Comparison of ENCODE assay signal across 19 cellular contexts in the genomic region with DNA sequence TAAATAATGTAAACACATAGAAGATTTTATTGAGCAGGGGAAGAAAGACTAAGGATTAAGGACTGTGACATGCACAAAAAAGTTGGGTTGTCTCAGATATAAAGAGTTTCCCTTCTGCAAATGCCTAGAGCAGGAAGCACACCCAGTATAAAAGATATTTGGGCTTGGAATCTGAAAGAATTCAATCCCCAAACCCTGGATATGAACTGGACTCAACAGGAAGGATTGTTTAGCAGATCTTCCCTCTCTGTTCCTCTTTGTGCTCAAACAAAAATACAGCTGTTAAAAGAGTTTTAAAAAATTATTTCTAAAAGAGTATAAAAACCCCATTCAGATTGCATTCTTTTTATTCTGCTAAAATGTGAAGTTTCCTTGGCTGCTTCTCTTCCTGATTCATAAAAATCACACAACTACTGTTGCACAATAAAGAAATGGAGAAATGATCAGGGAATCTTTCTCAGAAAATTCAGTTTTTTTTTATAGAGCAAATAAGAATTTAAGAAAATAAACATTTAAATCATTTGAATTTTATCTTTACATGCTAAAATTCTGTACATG.
A peak's percentile ranks its signal among the peaks of the same experiment; 100 is the strongest.
DNase-seq lines count a peak whose midpoint lies in the region; ATAC-seq and TF ChIP-seq lines count a peak whose summit lies in the region.
"Had no signal": no experiment of that assay in that cellular context is flagged by ENCODE, and none has a peak within 500 bp of the region (broad histone marks: within the 10 kb centered on the region; RNA-seq: fewer than 3 reads in every experiment).

No MANE protein-coding gene starts in this region.

- TF ChIP-seq EP300 in gastroesophageal sphincter (IDR thresholded peaks at IDR 0.05) = no peak

- no peaks in the 10 kb centered on the region for H3K27me3 Mint-ChIP-seq in MCF 10A (ENCODE audit: insufficient read depth, unreplicated experiment)
- H3K27me3 Mint-ChIP-seq in activated T-cell treated with anti-CD3 and anti-CD28 coated beads, Interleukin-2, amount 50 U/mL, for 4 hours (ENCODE audit: low read depth) = no peaks in the 10 kb centered on the region
- H3K27me3 Mint-ChIP-seq: activated T-helper 17 cell treated with anti-CD3 and anti-CD28 coated beads, Interleukin-2, amount 50 U/mL, for 72 hours; CD4-positive, CD25-positive, alpha-beta regulatory T cell had no signal

- peaks cover 35% of the 10 kb centered on the region for H3K36me3 Mint-ChIP-seq in MCF 10A (ENCODE audit: insufficient read depth, unreplicated experiment)
- peaks cover 13% of the 10 kb centered on the region for H3K36me3 Mint-ChIP-seq in activated T-cell treated with anti-CD3 and anti-CD28 coated beads, Interleukin-2, amount 50 U/mL, for 4 hours (ENCODE audit: insufficient read depth)

- no peak overlapping the region for H3K4me3 ChIP-seq in breast epithelium
- H3K4me3 ChIP-seq in brain microvascular endothelial cell (ENCODE audit: low read depth, low read length) = no peak overlapping the region
- H3K4me3 ChIP-seq in gastroesophageal sphincter = no peak overlapping the region
- H3K4me3 ChIP-seq in thoracic aorta = no peak overlapping the region
- H3K4me3 ChIP-seq: colonic mucosa, tibial nerve had no signal

- DNase-seq in MCF 10A (ENCODE audit: unreplicated experiment) (no peak), breast epithelium (ENCODE audit: low spot score in 2 of 2) (no peak), brain microvascular endothelial cell (no peak), thoracic aorta (ENCODE audit: low spot score) (no peak), DMS53 (lab: John Stamatoyannopoulos, UW) (no peak)
- no peak for DNase-seq in activated T-cell treated with anti-CD3 and anti-CD28 coated beads, Interleukin-2, amount 50 U/mL, for 4 hours
- DNase-seq: 8988T; activated CD4-positive, alpha-beta T cell treated with anti-CD3 and anti-CD28 coated beads, Interleukin-2, amount 50 U/mL, for 48 hours; amygdala; CD4-positive, CD25-positive, alpha-beta regulatory T cell; colonic mucosa; GOT3; NCI-H2081; NCI-H526 treated with DMSO at 0.1 percent for 48 hours; stimulated activated CD4-positive, alpha-beta T cell treated with anti-CD3 and anti-CD28 coated beads, Interleukin-4, amount 100 ng/mL, for 4 hours had no signal

- H3K9me3 ChIP-seq in breast epithelium (no peaks in the 10 kb centered on the region), gastroesophageal sphincter (no peaks in the 10 kb centered on the region), thoracic aorta (no peaks in the 10 kb centered on the region)
- H3K9me3 ChIP-seq: colonic mucosa, tibial nerve had no signal

- H3K27ac Mint-ChIP-seq in MCF 10A (ENCODE audit: low read depth, unreplicated experiment) = peak overlapping the region; percentile 35
- H3K27ac Mint-ChIP-seq: activated T-helper 17 cell treated with anti-CD3 and anti-CD28 coated beads, Interleukin-2, amount 50 U/mL, for 72 hours; CD4-positive, CD25-positive, alpha-beta regulatory T cell had no signal

- peaks cover 0 to 8% of the 10 kb centered on the region in 2 donors for H3K4me1 ChIP-seq in breast epithelium
- peaks cover 10 to 92% (median 28%) of the 10 kb centered on the region in 3 donors for H3K4me1 ChIP-seq in gastroesophageal sphincter
- peaks cover 60 to 94% of the 10 kb centered on the region in 2 donors for H3K4me1 ChIP-seq in thoracic aorta (ENCODE audit: control insufficient read depth in 1 of 2, low read depth in 2 of 2)

- no TSS peak for BruUV-seq in MCF 10A (replicated peaks; lab: Mats Ljungman, UMichigan)

- ATAC-seq in gastroesophageal sphincter (peak; percentile 42), thoracic aorta (ENCODE audit: insufficient number of reproducible peaks, low FRiP score, low read depth) (no peak), GM18498 (IDR thresholded peaks at IDR 0.05; ENCODE audit: unreplicated experiment) (no peak)
- ATAC-seq in activated T-cell treated with anti-CD3 and anti-CD28 coated beads, Interleukin-2, amount 50 U/mL, for 4 hours = no peak
- ATAC-seq: activated T-helper 17 cell treated with anti-CD3 and anti-CD28 coated beads, Interleukin-2, amount 50 U/mL, for 72 hours had no signal

- intact Hi-C loops in MCF 10A (cut with micrococcal nuclease) = no loop called here
- intact Hi-C loops in breast epithelium (cut with DNase I; ENCODE audit: low total_unique reads) = no loop called here

- POLR2A ChIA-PET in MCF 10A (lab: Yijun Ruan, JAX) = interaction anchor here (0.7 to 2.4 kb wide), 12 partner anchors 8 to 104 kb away, joined by 3 to 9 read pairs (median 3); no protein-coding TSS in a partner anchor

- H3K27ac ChIP-seq in breast epithelium (no peak overlapping the region), brain microvascular endothelial cell (peak overlapping the region; percentile 72), gastroesophageal sphincter (peak overlapping the region; percentile 38 to 42 (median 38)), thoracic aorta (peak overlapping the region; percentile 16 to 28)
- H3K27ac ChIP-seq: colonic mucosa had no signal

- CTCF ChIA-PET in MCF 10A (lab: Yijun Ruan, JAX) = no interaction called here

- TF ChIP-seq CTCF in MCF 10A (IDR thresholded peaks at IDR 0.05; ENCODE audit: unreplicated experiment) = no peak
- TF ChIP-seq CTCF in breast epithelium (IDR thresholded peaks at IDR 0.05) = no peak
- no peak for TF ChIP-seq CTCF in brain microvascular endothelial cell (IDR thresholded peaks at IDR 0.05; ENCODE audit: low read depth, low read length, missing control alignments)
- no peak for TF ChIP-seq CTCF in gastroesophageal sphincter (IDR thresholded peaks at IDR 0.05)
- no peak for TF ChIP-seq CTCF in thoracic aorta (IDR thresholded peaks at IDR 0.05)

- no peak for TF ChIP-seq POLR2A in breast epithelium (IDR thresholded peaks at IDR 0.05)
- no peak for TF ChIP-seq POLR2A in gastroesophageal sphincter (IDR thresholded peaks at IDR 0.05)

- H3K36me3 ChIP-seq in breast epithelium (no peaks in the 10 kb centered on the region), brain microvascular endothelial cell (replicated peaks) (peaks cover 13% of the 10 kb centered on the region), gastroesophageal sphincter (no peaks in the 10 kb centered on the region), thoracic aorta (no peaks in the 10 kb centered on the region)
- H3K36me3 ChIP-seq: colonic mucosa, tibial nerve had no signal

- H3K4me3 Mint-ChIP-seq in MCF 10A (ENCODE audit: unreplicated experiment) = no peak overlapping the region
- no peak overlapping the region for H3K4me3 Mint-ChIP-seq in activated T-cell treated with anti-CD3 and anti-CD28 coated beads, Interleukin-2, amount 50 U/mL, for 4 hours
- H3K4me3 Mint-ChIP-seq: activated T-helper 17 cell treated with anti-CD3 and anti-CD28 coated beads, Interleukin-2, amount 50 U/mL, for 72 hours; CD4-positive, CD25-positive, alpha-beta regulatory T cell had no signal

- H3K4me1 Mint-ChIP-seq in MCF 10A (ENCODE audit: insufficient read depth, unreplicated experiment) = peaks cover 27% of the 10 kb centered on the region
- H3K4me1 Mint-ChIP-seq in activated T-cell treated with anti-CD3 and anti-CD28 coated beads, Interleukin-2, amount 50 U/mL, for 4 hours (ENCODE audit: low read depth) = peaks cover 14% of the 10 kb centered on the region

- H3K9me3 Mint-ChIP-seq in MCF 10A (ENCODE audit: unreplicated experiment) = no peaks in the 10 kb centered on the region
- no peaks in the 10 kb centered on the region for H3K9me3 Mint-ChIP-seq in activated T-cell treated with anti-CD3 and anti-CD28 coated beads, Interleukin-2, amount 50 U/mL, for 4 hours
- H3K9me3 Mint-ChIP-seq: activated T-helper 17 cell treated with anti-CD3 and anti-CD28 coated beads, Interleukin-2, amount 50 U/mL, for 72 hours; CD4-positive, CD25-positive, alpha-beta regulatory T cell had no signal

- H3K27me3 ChIP-seq in breast epithelium (no peaks in the 10 kb centered on the region), brain microvascular endothelial cell (replicated peaks) (no peaks in the 10 kb centered on the region), gastroesophageal sphincter (no peaks in the 10 kb centered on the region), thoracic aorta (replicated peaks; ENCODE audit: insufficient read depth) (no peaks in the 10 kb centered on the region)
- H3K27me3 ChIP-seq: colonic mucosa, tibial nerve had no signal

- in situ Hi-C loops in brain microvascular endothelial cell (cut with HindIII; ENCODE audit: low pct_ligation_motif_present, low sequenced_read_pairs) = no loop called here

Comparison
In these comparisons a context has a peak if more than half of its experiments do, and no peak if none do; other contexts are left out.
1. H3K27ac ChIP-seq: peak in brain microvascular endothelial cell (single experiment), gastroesophageal sphincter (4 of 4) and thoracic aorta (2 of 2); none in breast epithelium (0 of 2).